Comparison of ENCODE assay signal across 8 cellular contexts in genomic region chrX:100819534-100819836, GRCh38.
DNase-seq lines count a peak whose midpoint lies in the region; ATAC-seq and TF ChIP-seq lines count a peak whose summit lies in the region.

No MANE protein-coding gene starts in this region.

- peak overlapping the region; percentile 86 to 99; a peak in 3 of 4 replicates for H3K4me3 ChIP-seq in DND-41 (ENCODE audit: low read depth in 1 of 2, low read length in 2 of 2)
- peak overlapping the region; percentile 87 for H3K4me3 ChIP-seq in SK-N-MC
- H3K4me3 ChIP-seq in fibroblast of mammary gland (ENCODE audit: control insufficient read depth, low read depth, low read length): peak overlapping the region; percentile 85
- peak overlapping the region; percentile 61 for H3K4me3 ChIP-seq in parathyroid adenoma (ENCODE audit: low read depth, low read length)

- H3K4me2 ChIP-seq in DND-41 (ENCODE audit: insufficient read depth, low read length): peak overlapping the region; percentile 91
- H3K4me2 ChIP-seq in parathyroid adenoma (ENCODE audit: low read length): peak overlapping the region; percentile 85

- H2AFZ ChIP-seq in DND-41 (ENCODE audit: low read depth, low read length) (peak overlapping the region; percentile 97), parathyroid adenoma (peak overlapping the region; percentile 96)

- H3K27me3 ChIP-seq in DND-41 (ENCODE audit: insufficient read depth, low read length, poor library complexity): no peaks in the 10 kb centered on the region
- no peaks in the 10 kb centered on the region for H3K27me3 ChIP-seq in parathyroid adenoma (ENCODE audit: control insufficient read depth, insufficient read depth, low read length)

- H3K79me2 ChIP-seq in DND-41 (ENCODE audit: insufficient read depth, low read length) (peaks cover 11% of the 10 kb centered on the region), parathyroid adenoma (no peaks in the 10 kb centered on the region)

- H3K9me3 ChIP-seq in DND-41 (ENCODE audit: insufficient read depth, low read length, severe bottlenecking): no peaks in the 10 kb centered on the region
- H3K9me3 ChIP-seq in SK-N-MC (ENCODE audit: low read depth, low read length): no peaks in the 10 kb centered on the region
- H3K9me3 ChIP-seq in parathyroid adenoma (ENCODE audit: control insufficient read depth, low read length): no peaks in the 10 kb centered on the region

- peaks cover 18% of the 10 kb centered on the region for H3K36me3 ChIP-seq in DND-41 (ENCODE audit: insufficient read depth, low read length)
- peaks cover 20% of the 10 kb centered on the region; the same call in 1 of the 2 replicates for H3K36me3 ChIP-seq in SK-N-MC (ENCODE audit: insufficient read depth, low read length)
- no peaks in the 10 kb centered on the region for H3K36me3 ChIP-seq in parathyroid adenoma (ENCODE audit: control insufficient read depth, insufficient read depth, low read length)

- ATAC-seq in DND-41 (ENCODE audit: insufficient read depth, low read depth) (no peak), GM19467 (IDR thresholded peaks at IDR 0.05; ENCODE audit: unreplicated experiment) (no peak)

- H3K27ac ChIP-seq in DND-41 (ENCODE audit: low read length) (peak overlapping the region; percentile 90), SK-N-MC (peak overlapping the region; percentile 59; the same call in 1 of the 2 replicates), parathyroid adenoma (no peak overlapping the region)

- H3K4me1 ChIP-seq in DND-41 (ENCODE audit: insufficient read depth, low read length): peaks cover 19% of the 10 kb centered on the region
- no peaks in the 10 kb centered on the region for H3K4me1 ChIP-seq in parathyroid adenoma

- H3K9ac ChIP-seq in DND-41 (ENCODE audit: low read depth, low read length) (peak overlapping the region; percentile 75), SK-N-MC (ENCODE audit: insufficient read length) (peak overlapping the region; percentile 56), parathyroid adenoma (no peak overlapping the region)

- TF ChIP-seq CTCF in DND-41 (IDR thresholded peaks at IDR 0.05; ENCODE audit: borderline replicate concordance, extremely low read depth, low read length, poor library complexity, severe bottlenecking) (no peak), fibroblast of mammary gland (conservative IDR thresholded peaks at IDR 0.05; ENCODE audit: control insufficient read depth, insufficient read depth, low read depth, low read length) (no peak), parathyroid adenoma (IDR thresholded peaks at IDR 0.05) (no peak)

- DNase-seq in DND-41: no peak
- DNase-seq in SK-N-MC (ENCODE audit: low read depth, low spot score): no peak
- DNase-seq in fibroblast of mammary gland (ENCODE audit: low read depth): no peak
- DNase-seq in RKO (ENCODE audit: low spot score): no peak
- DNase-seq in effector CD8-positive, alpha-beta T cell (lab: John Stamatoyannopoulos, UW): no peak
- no peak for DNase-seq in OCI-M1 (lab: John Stamatoyannopoulos, UW)

- no peaks in the 10 kb centered on the region for H4K20me1 ChIP-seq in DND-41 (ENCODE audit: insufficient read depth, low read length)
